8 cellular contexts compared by ENCODE assay signal in the genomic region with DNA sequence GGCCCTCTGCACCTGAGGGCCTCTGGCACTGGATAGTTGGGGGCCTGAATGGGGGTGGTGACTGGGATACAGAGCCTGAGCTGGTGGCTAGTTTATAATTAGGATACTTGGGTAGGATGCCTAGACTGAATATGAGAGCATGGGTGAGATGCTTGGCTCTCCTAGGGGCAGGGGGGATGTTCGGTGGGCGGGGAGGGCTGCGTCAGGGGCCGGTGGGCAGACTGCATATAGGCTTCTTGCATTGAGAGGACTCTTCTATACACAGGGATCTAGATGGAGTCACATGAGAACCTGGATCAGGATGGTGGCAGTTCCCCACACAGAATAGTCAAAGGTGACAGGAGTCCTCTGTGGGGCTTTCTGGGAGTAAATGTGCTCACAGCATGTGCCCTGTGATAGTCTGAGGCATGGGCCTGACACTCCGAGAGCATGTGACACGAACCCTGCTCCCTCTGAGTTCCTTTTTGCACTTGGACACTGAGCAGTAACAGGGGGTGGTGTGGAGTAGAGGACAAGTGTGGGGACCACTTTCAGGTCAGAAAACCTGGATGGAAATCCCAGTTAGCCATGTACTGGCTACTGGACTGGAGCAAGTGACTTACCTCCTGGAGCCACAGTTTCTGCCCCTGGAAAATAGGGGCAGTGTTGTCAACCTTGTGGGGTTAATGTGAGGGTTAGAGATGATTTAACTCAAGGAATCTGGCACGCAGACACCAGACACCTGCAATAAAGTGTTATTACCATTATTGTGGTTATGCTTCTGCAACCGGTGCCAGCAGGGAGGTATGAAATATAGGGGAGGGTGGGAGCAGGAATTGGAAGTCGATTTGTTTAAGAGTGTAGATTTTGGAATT. TPM values are rescaled to one million over a fixed set of nuclear protein-coding genes. Genes with fewer than 3 reads are reported as not detected.
DNase-seq lines count a peak whose midpoint lies in the region; ATAC-seq and TF ChIP-seq lines count a peak whose summit lies in the region.

No MANE protein-coding gene starts in this region.

- TF ChIP-seq CTCF in thoracic aorta (IDR thresholded peaks at IDR 0.05), result no peak

- H3K27me3 Mint-ChIP-seq in activated CD4-positive, alpha-beta T cell treated with anti-CD3 and anti-CD28 coated beads for 36 hours, result no peaks in the 10 kb centered on the region
- no peaks in the 10 kb centered on the region for H3K27me3 Mint-ChIP-seq in activated naive CD8-positive, alpha-beta T cell treated with anti-CD3 and anti-CD28 coated beads, Interleukin-2, amount 10 ng/mL, durations not matched to agents 7 days and 5 days

- DNase-seq in activated CD4-positive, alpha-beta T cell treated with anti-CD3 and anti-CD28 coated beads for 36 hours, result peak; percentile 47
- no peak for DNase-seq in activated CD4-positive, alpha-beta T cell treated with anti-CD3 and anti-CD28 coated beads for 1 hour
- no peak for DNase-seq in activated naive CD8-positive, alpha-beta T cell treated with anti-CD3 and anti-CD28 coated beads, Interleukin-2, amount 10 ng/mL, durations not matched to agents 7 days and 5 days
- DNase-seq in thoracic aorta (ENCODE audit: low spot score) (no peak), DMS153 treated with DMSO at 0.1 percent for 48 hours (lab: John Stamatoyannopoulos, UW; ENCODE audit: unreplicated experiment) (no peak), A172 (ENCODE audit: low spot score) (no peak)

- no peaks in the 10 kb centered on the region for H3K27me3 ChIP-seq in layer of hippocampus (ENCODE audit: control insufficient read depth, insufficient read depth, low read length)
- H3K27me3 ChIP-seq in thoracic aorta (replicated peaks; ENCODE audit: insufficient read depth), result no peaks in the 10 kb centered on the region

- H3K36me3 Mint-ChIP-seq in activated CD4-positive, alpha-beta T cell treated with anti-CD3 and anti-CD28 coated beads for 36 hours (ENCODE audit: low read depth), result peaks cover 37% of the 10 kb centered on the region
- H3K36me3 Mint-ChIP-seq in activated naive CD8-positive, alpha-beta T cell treated with anti-CD3 and anti-CD28 coated beads, Interleukin-2, amount 10 ng/mL, durations not matched to agents 7 days and 5 days, result peaks cover 27% of the 10 kb centered on the region

- H3K36me3 ChIP-seq in thoracic aorta, result no peaks in the 10 kb centered on the region

- intact Hi-C loops in activated CD4-positive, alpha-beta T cell treated with anti-CD3 and anti-CD28 coated beads for 36 hours (cut with DNase I, micrococcal nuclease), result loop anchor here (1.0 to 5.0 kb wide), 3 partner anchors 9 to 1291 kb away; partner anchors contain the start of genes SFPQ (in 1 of the 2) and TRAPPC3 (in 1 of the 2)

- POLR2A ChIA-PET in activated CD4-positive, alpha-beta T cell treated with anti-CD3 and anti-CD28 coated beads for 36 hours (lab: Charles Lee), result interaction anchor here (3.7 kb wide), 1 partner anchor 9 kb away, joined by 34 read pairs; the partner anchor contains the start of gene TRAPPC3
- POLR2A ChIA-PET in activated naive CD8-positive, alpha-beta T cell treated with anti-CD3 and anti-CD28 coated beads, Interleukin-2, amount 10 ng/mL, durations not matched to agents 7 days and 5 days (lab: Charles Lee), result interaction anchor here (0.6 to 4.7 kb wide), 5 partner anchors 30 to 255 kb away, joined by 3 to 25 read pairs (median 9); partner anchors contain the start of genes STK40 and THRAP3

- H3K4me1 Mint-ChIP-seq in activated CD4-positive, alpha-beta T cell treated with anti-CD3 and anti-CD28 coated beads for 36 hours, result peaks cover 64% of the 10 kb centered on the region
- peaks cover 64% of the 10 kb centered on the region for H3K4me1 Mint-ChIP-seq in activated naive CD8-positive, alpha-beta T cell treated with anti-CD3 and anti-CD28 coated beads, Interleukin-2, amount 10 ng/mL, durations not matched to agents 7 days and 5 days

- H3K27ac Mint-ChIP-seq in activated CD4-positive, alpha-beta T cell treated with anti-CD3 and anti-CD28 coated beads for 36 hours, result peak overlapping the region; percentile 89
- H3K27ac Mint-ChIP-seq in activated naive CD8-positive, alpha-beta T cell treated with anti-CD3 and anti-CD28 coated beads, Interleukin-2, amount 10 ng/mL, durations not matched to agents 7 days and 5 days, result peak overlapping the region; percentile 85

- CTCF ChIA-PET in activated CD4-positive, alpha-beta T cell treated with anti-CD3 and anti-CD28 coated beads for 36 hours (lab: Charles Lee), result interaction anchor here (5.8 kb wide), 1 partner anchor 8 kb away, joined by 65 read pairs; the partner anchor contains the start of gene TRAPPC3

- H3K4me1 ChIP-seq in thoracic aorta (ENCODE audit: control insufficient read depth in 1 of 2, low read depth in 2 of 2), result peaks cover 54 to 71% of the 10 kb centered on the region in 2 donors

- peak overlapping the region; percentile 99 for H3K4me3 ChIP-seq in thoracic aorta

- peak overlapping the region; percentile 100 for H3K27ac ChIP-seq in layer of hippocampus (ENCODE audit: low read depth, low read length)
- H3K27ac ChIP-seq in thoracic aorta, result peak overlapping the region; percentile 98 to 99

- no peaks in the 10 kb centered on the region for H3K9me3 Mint-ChIP-seq in activated CD4-positive, alpha-beta T cell treated with anti-CD3 and anti-CD28 coated beads for 36 hours (ENCODE audit: low read depth)
- no peaks in the 10 kb centered on the region for H3K9me3 Mint-ChIP-seq in activated naive CD8-positive, alpha-beta T cell treated with anti-CD3 and anti-CD28 coated beads, Interleukin-2, amount 10 ng/mL, durations not matched to agents 7 days and 5 days

- peak overlapping the region; percentile 88 for H3K4me3 Mint-ChIP-seq in activated CD4-positive, alpha-beta T cell treated with anti-CD3 and anti-CD28 coated beads for 36 hours
- peak overlapping the region; percentile 84 for H3K4me3 Mint-ChIP-seq in activated naive CD8-positive, alpha-beta T cell treated with anti-CD3 and anti-CD28 coated beads, Interleukin-2, amount 10 ng/mL, durations not matched to agents 7 days and 5 days

- ATAC-seq in activated CD4-positive, alpha-beta T cell treated with anti-CD3 and anti-CD28 coated beads for 36 hours, result no peak
- no peak for ATAC-seq in activated naive CD8-positive, alpha-beta T cell treated with anti-CD3 and anti-CD28 coated beads, Interleukin-2, amount 10 ng/mL, durations not matched to agents 7 days and 5 days (ENCODE audit: low read depth)
- ATAC-seq in thoracic aorta (ENCODE audit: insufficient number of reproducible peaks, low FRiP score, low read depth) (no peak), GM21360 (IDR thresholded peaks at IDR 0.05; ENCODE audit: unreplicated experiment) (no peak)

- no peaks in the 10 kb centered on the region for H3K9me3 ChIP-seq in thoracic aorta

RNA-seq across cellular contexts. Expression of gene MAP7D1, which starts 2.2 kb away (rescaled TPM):
- total RNA-seq in activated CD4-positive, alpha-beta T cell treated with anti-CD3 and anti-CD28 coated beads for 36 hours, result 100 to 1,000 TPM; 122 to 133 TPM
- total RNA-seq in activated naive CD8-positive, alpha-beta T cell treated with anti-CD3 and anti-CD28 coated beads, Interleukin-2, amount 10 ng/mL, durations not matched to agents 7 days and 5 days, result 100 to 1,000 TPM; 234 to 237 TPM
- 100 to 1,000 TPM; 170 to 186 TPM for total RNA-seq in thoracic aorta
- 91.2 and 136 TPM in 2 replicates for total RNA-seq in A172 (2014; rRNA removed; shearing (Covaris generic))

RNA-seq across cellular contexts. Expression of gene TRAPPC3, which starts 8.9 kb away (rescaled TPM):
- 10 to 100 TPM; 43.8 to 53.8 TPM for total RNA-seq in activated CD4-positive, alpha-beta T cell treated with anti-CD3 and anti-CD28 coated beads for 36 hours
- 10 to 100 TPM; 51.7 to 52.5 TPM for total RNA-seq in activated naive CD8-positive, alpha-beta T cell treated with anti-CD3 and anti-CD28 coated beads, Interleukin-2, amount 10 ng/mL, durations not matched to agents 7 days and 5 days
- total RNA-seq in thoracic aorta, result 10 to 100 TPM; 78.5 to 92.3 TPM
- total RNA-seq in A172 (2014; rRNA removed; shearing (Covaris generic)), result 86.7 and 110 TPM in 2 replicates

RNA-seq across cellular contexts. Expression of gene COL8A2, which starts 33.2 kb away (rescaled TPM):
- under 1 TPM; 0.05 TPM for total RNA-seq in activated CD4-positive, alpha-beta T cell treated with anti-CD3 and anti-CD28 coated beads for 36 hours
- total RNA-seq in activated naive CD8-positive, alpha-beta T cell treated with anti-CD3 and anti-CD28 coated beads, Interleukin-2, amount 10 ng/mL, durations not matched to agents 7 days and 5 days, result under 1 TPM; 0.17 to 0.19 TPM
- 100 to 1,000 TPM in 1 of 2 donors, 10 to 100 TPM in 1; 41.6 to 126 TPM for total RNA-seq in thoracic aorta
- 0.62 and 0.72 TPM in 2 replicates for total RNA-seq in A172 (2014; rRNA removed; shearing (Covaris generic))

Comparison
In these comparisons a context has a peak if more than half of its experiments do, and no peak if none do; other contexts are left out.
1. RNA of gene COL8A2, which starts 33.2 kb away (total RNA-seq): 41.6 to 126 TPM in thoracic aorta; 0.62 to 0.72 TPM in A172, 0.17 to 0.19 TPM in activated naive CD8-positive, alpha-beta T cell treated with anti-CD3 and anti-CD28 coated beads, Interleukin-2, amount 10 ng/mL, durations not matched to agents 7 days and 5 days and 0.05 TPM in activated CD4-positive, alpha-beta T cell treated with anti-CD3 and anti-CD28 coated beads for 36 hours; every median in the first group is over 10 times any median in the second.